11 cellular contexts compared by ENCODE assay signal in genomic region chr16:31428277-31428597, GRCh38. TPM values are rescaled to one million over a fixed set of nuclear protein-coding genes. Genes with fewer than 3 reads are reported as not detected.
DNase-seq lines count a peak whose midpoint lies in the region; ATAC-seq and TF ChIP-seq lines count a peak whose summit lies in the region.
"Had no signal": no experiment of that assay in that cellular context is flagged by ENCODE, and none has a peak within 500 bp of the region (broad histone marks: within the 10 kb centered on the region; RNA-seq: fewer than 3 reads in every experiment).

Gene COX6A2, minus strand, starts transcription at chr16:31428360. Its CDS starts 35 bp downstream, at chr16:31428325.

- WGBS in mammary epithelial cell (ENCODE audit: low coverage, missing lambda C conversion rate): 80% methylated on average over 4 of the region's 7 CpGs

- H3K27ac ChIP-seq in GM23338 (ENCODE audit: low read depth) (no peak within 1 kb of the TSS), mammary epithelial cell (ENCODE audit: insufficient read depth, low read depth, low read length) (no peak within 1 kb of the TSS)
- H3K27ac ChIP-seq: SK-N-MC had no signal

- DNase-seq in GM23338 (ENCODE audit: low spot score) (peak; percentile 47), mammary epithelial cell (no peak), immature natural killer cell (no peak), D341Med (ENCODE audit: low spot score) (no peak), NCI-H2171 (lab: John Stamatoyannopoulos, UW) (no peak), NCI-H774 (lab: John Stamatoyannopoulos, UW) (no peak)
- DNase-seq: DND-41 had no signal

- H3K36me3 Mint-ChIP-seq in GM23338 (ENCODE audit: low read depth) (peaks cover 4% of the 10 kb centered on the region; the same call in 1 of the 3 replicates), immature natural killer cell (no peaks in the 10 kb centered on the region)

- H3K9ac ChIP-seq in mammary epithelial cell (ENCODE audit: insufficient read depth, low read length) (no peak within 1 kb of the TSS), skeletal muscle satellite cell (ENCODE audit: low read depth, low read length) (no peak within 1 kb of the TSS)

- dilution Hi-C loops in mammary epithelial cell (cut with HindIII; ENCODE audit: low sequenced_read_pairs): loop anchor here (5.0 kb wide), 2 partner anchors 51 to 96 kb away; no protein-coding TSS in a partner anchor

- H3K4me2 ChIP-seq in GM23338: peak within 1 kb of the TSS; percentile 66
- H3K4me2 ChIP-seq in mammary epithelial cell (ENCODE audit: insufficient read depth, low read depth, low read length): peak within 1 kb of the TSS; percentile 56
- H3K4me2 ChIP-seq in skeletal muscle satellite cell (ENCODE audit: low read length): peak within 1 kb of the TSS; percentile 73

- peak within 1 kb of the TSS; percentile 46 for H3K4me3 ChIP-seq in GM23338
- peak within 1 kb of the TSS in 2 of 3 experiments; percentile 24 to 26 for H3K4me3 ChIP-seq in mammary epithelial cell (replicated peaks in 1 of 3; ENCODE audit: insufficient read depth in 1 of 3, low read depth in 2 of 3, low read length in 3 of 3)
- H3K4me3 ChIP-seq in skeletal muscle satellite cell (ENCODE audit: low read length): peak within 1 kb of the TSS; percentile 69
- H3K4me3 ChIP-seq: SK-N-MC had no signal

- peak within 1 kb of the TSS; percentile 83; the same call in 1 of the 2 replicates for H2AFZ ChIP-seq in GM23338
- no peak within 1 kb of the TSS for H2AFZ ChIP-seq in mammary epithelial cell (ENCODE audit: low read depth, low read length)

- H3K4me3 Mint-ChIP-seq in GM23338 (no peak within 1 kb of the TSS), immature natural killer cell (peak within 1 kb of the TSS; percentile 72 to 89 (median 80))

- in situ Hi-C loops in mammary epithelial cell (cut with MboI; ENCODE audit: low sequenced_read_pairs in 2 of 2): loop anchor here in 1 of 2 donors (25.0 kb wide), 1 partner anchor 441 kb away; the partner anchor contains the start of gene HSD3B7

- intact Hi-C loops in mammary epithelial cell (cut with micrococcal nuclease): loop anchor here (5.0 to 10.0 kb wide), 2 partner anchors 46 to 103 kb away; no protein-coding TSS in a partner anchor

- H3K9me3 Mint-ChIP-seq in GM23338: peaks cover 13% of the 10 kb centered on the region; the same call in 2 of the 3 replicates
- H3K9me3 Mint-ChIP-seq in immature natural killer cell: no peaks in the 10 kb centered on the region

- BruUV-seq in mammary epithelial cell (replicated peaks; lab: Mats Ljungman, UMichigan): no TSS peak

- CTCF ChIA-PET in mammary epithelial cell (lab: Charles Lee; ENCODE audit: low non-redundant PET): no interaction called here

- H4K20me1 ChIP-seq in GM23338 (replicated peaks; ENCODE audit: insufficient read depth) (0 out of 2 replicates have a peak, but pooled peaks cover 2% of the 10 kb centered on the region), mammary epithelial cell (ENCODE audit: insufficient read depth, low read length) (no peaks in the 10 kb centered on the region)

- ATAC-seq in GM23338 (peak; percentile 62), GM19452 (IDR thresholded peaks at IDR 0.05; ENCODE audit: unreplicated experiment) (no peak)

- H3F3A ChIP-seq in GM23338 (replicated peaks; ENCODE audit: low read depth): no peaks in the 10 kb centered on the region

- peaks cover 46% of the 10 kb centered on the region for H3K27me3 ChIP-seq in GM23338 (ENCODE audit: insufficient read depth)
- H3K27me3 ChIP-seq in mammary epithelial cell (ENCODE audit: insufficient read depth, low read length): peaks cover 2% of the 10 kb centered on the region
- peaks cover 25% of the 10 kb centered on the region for H3K27me3 ChIP-seq in skeletal muscle satellite cell (ENCODE audit: control insufficient read depth, insufficient read depth, low read length)

- TF ChIP-seq CTCF in GM23338 (conservative IDR thresholded peaks at IDR 0.05; ENCODE audit: low read depth in 2 of 2) (no peak), mammary epithelial cell (conservative IDR thresholded peaks at IDR 0.05 in 1 of 2, IDR thresholded peaks at IDR 0.05 in 1 of 2; ENCODE audit: extremely low read depth in 1 of 2, insufficient read depth in 1 of 2, low read depth in 1 of 2, low read length in 2 of 2) (no peak)

- peaks cover 2% of the 10 kb centered on the region for H3K9me3 ChIP-seq in mammary epithelial cell (replicated peaks; ENCODE audit: insufficient read depth, low read length)
- H3K9me3 ChIP-seq in skeletal muscle satellite cell (replicated peaks; ENCODE audit: low read length): peaks cover 3% of the 10 kb centered on the region

- H3K79me2 ChIP-seq in GM23338 (replicated peaks; ENCODE audit: insufficient read depth) (no peaks in the 10 kb centered on the region), mammary epithelial cell (ENCODE audit: insufficient read depth, low read length) (no peaks in the 10 kb centered on the region)

- H3K9me2 ChIP-seq in GM23338 (ENCODE audit: insufficient read depth): no peaks in the 10 kb centered on the region

- H3K4me1 Mint-ChIP-seq in GM23338 (peaks cover 4% of the 10 kb centered on the region; the same call in 2 of the 3 replicates), immature natural killer cell (peaks cover 45 to 59% of the 10 kb centered on the region in 2 donors)

- H3K27me3 Mint-ChIP-seq in GM23338 (ENCODE audit: insufficient read depth, low read depth, poor library complexity) (peaks cover 23% of the 10 kb centered on the region), immature natural killer cell (ENCODE audit: low read depth in 3 of 3) (peaks cover 5 to 12% (median 8%) of the 10 kb centered on the region in 3 donors)

- H3K36me3 ChIP-seq in GM23338 (ENCODE audit: insufficient read depth) (no peaks in the 10 kb centered on the region), mammary epithelial cell (ENCODE audit: insufficient read depth, low read length) (no peaks in the 10 kb centered on the region), skeletal muscle satellite cell (ENCODE audit: insufficient read depth, low read length) (no peaks in the 10 kb centered on the region)

- H3K27ac Mint-ChIP-seq in GM23338 (no peak within 1 kb of the TSS), immature natural killer cell (peak within 1 kb of the TSS; percentile 51 to 89 (median 75))

- no peaks in the 10 kb centered on the region for H3K4me1 ChIP-seq in GM23338 (ENCODE audit: insufficient read depth)
- H3K4me1 ChIP-seq in mammary epithelial cell (ENCODE audit: insufficient read depth, low read length): peaks cover 3% of the 10 kb centered on the region
- H3K4me1 ChIP-seq in skeletal muscle satellite cell (ENCODE audit: control insufficient read depth, insufficient read depth, low read length): peaks cover 4% of the 10 kb centered on the region

TF ChIP-seq in GM23338, 12 proteins besides CTCF, POLR2A, EP300 and RAD21 (continues in another document):
- TF ChIP-seq EZH2phosphoT487 (IDR thresholded peaks at IDR 0.05; ENCODE audit: unreplicated experiment) (no peak), CREB1 (CRISPR knock-in tag; IDR thresholded peaks at IDR 0.05; ENCODE audit: low read depth) (no peak), REST (IDR thresholded peaks at IDR 0.05; ENCODE audit: unreplicated experiment) (no peak), ZNF331 (CRISPR knock-in tag; IDR thresholded peaks at IDR 0.05; ENCODE audit: low read depth) (no peak), ZNF114 (CRISPR knock-in tag; IDR thresholded peaks at IDR 0.05) (no peak)

RNA-seq across cellular contexts. Expression of gene COX6A2, which starts in this region (rescaled TPM):
- total RNA-seq in GM23338 (2014; rRNA removed; shearing (Covaris generic)): not detected in 2 replicates
- polyA plus RNA-seq in GM23338 (2016; fragmentation: Nextera tagmentation; extraction: Ambion mirVana): 4.7 and 6.0 TPM in 2 replicates
- not detected for total RNA-seq in mammary epithelial cell
- not detected for polyA plus RNA-seq in mammary epithelial cell
- polyA minus RNA-seq in mammary epithelial cell: not detected
- 1 to 10 TPM in 2 of 3 donors, not detected in 1; 1.5 to 1.8 TPM for polyA plus RNA-seq in immature natural killer cell
- total RNA-seq in skeletal muscle satellite cell (2012; rRNA removed): 2.6 TPM in 1 of 2 replicates, not detected in the other
- total RNA-seq: lung microvascular endothelial cell had no signal
